8 cellular contexts compared by ENCODE assay signal in genomic region chr5:83472508-83473343, GRCh38. TPM values are rescaled to one million over a fixed set of nuclear protein-coding genes. Genes with fewer than 3 reads are reported as not detected.
DNase-seq lines count a peak whose midpoint lies in the region; ATAC-seq, FAIRE-seq and TF ChIP-seq lines count a peak whose summit lies in the region.

No MANE protein-coding gene starts in this region.

- FAIRE-seq in GM12891 (lab: Jason Lieb, UNC), result peak; percentile 38

- peak; percentile 34 for DNase-seq in 8988T
- DNase-seq in GM12891 (ENCODE audit: insufficient read length, low spot score), result peak; percentile 32
- DNase-seq in NOMO-1 treated with dmso at 0.1 percent for 144 hours (lab: John Stamatoyannopoulos, UW; ENCODE audit: unreplicated experiment), result peak; percentile 29
- DNase-seq in mammary epithelial cell, result peak; percentile 27
- peak; percentile 37 for DNase-seq in kidney tubule cell (ENCODE audit: low spot score)
- no peak for DNase-seq in NK-92 (lab: John Stamatoyannopoulos, UW; ENCODE audit: unreplicated experiment)

- no peaks in the 10 kb centered on the region for H3K36me3 Mint-ChIP-seq in stimulated activated naive CD8-positive, alpha-beta T cell treated with anti-CD3 and anti-CD28 coated beads, Interleukin-15, Interleukin-2, amounts not matched to agents 100 ng/mL and 50 ng/mL, for 24 hours (ENCODE audit: low read depth)

- no peaks in the 10 kb centered on the region for H3K9me3 ChIP-seq in mammary epithelial cell (replicated peaks; ENCODE audit: insufficient read depth, low read length)

- CTCF ChIA-PET in mammary epithelial cell (lab: Charles Lee; ENCODE audit: low non-redundant PET), result interaction anchor here (0.5 to 0.9 kb wide), 10 partner anchors 11 to 1924 kb away, joined by 3 to 10 read pairs (median 4); partner anchors contain the start of gene XRCC4

- in situ Hi-C loops in mammary epithelial cell (cut with MboI; ENCODE audit: low sequenced_read_pairs in 2 of 2), result loop anchor here in 1 of 2 donors (10.0 to 25.0 kb wide), 2 partner anchors 828 to 1110 kb away; no protein-coding TSS in a partner anchor

- peak overlapping the region; percentile 98 for H2AFZ ChIP-seq in mammary epithelial cell (ENCODE audit: low read depth, low read length)

- peak overlapping the region; percentile 100 for H3K4me2 ChIP-seq in mammary epithelial cell (ENCODE audit: insufficient read depth, low read depth, low read length)

- peaks cover 28% of the 10 kb centered on the region for H3K4me1 ChIP-seq in mammary epithelial cell (ENCODE audit: insufficient read depth, low read length)

- H3K27ac ChIP-seq in mammary epithelial cell (ENCODE audit: insufficient read depth, low read depth, low read length), result peak overlapping the region; percentile 96

- dilution Hi-C loops in mammary epithelial cell (cut with HindIII; ENCODE audit: low sequenced_read_pairs), result no loop called here

- no peaks in the 10 kb centered on the region for H4K20me1 ChIP-seq in mammary epithelial cell (ENCODE audit: insufficient read depth, low read length)

- intact Hi-C loops in mammary epithelial cell (cut with micrococcal nuclease), result loop anchor here (1.0 to 5.0 kb wide), 9 partner anchors 42 to 1122 kb away; partner anchors contain the start of genes TMEM167A and XRCC4

- TF ChIP-seq CTCF in mammary epithelial cell (conservative IDR thresholded peaks at IDR 0.05 in 1 of 2, IDR thresholded peaks at IDR 0.05 in 1 of 2; ENCODE audit: extremely low read depth in 1 of 2, insufficient read depth in 1 of 2, low read depth in 1 of 2, low read length in 2 of 2), result no peak

- H3K79me2 ChIP-seq in mammary epithelial cell (ENCODE audit: insufficient read depth, low read length), result peaks cover 4% of the 10 kb centered on the region

- TF ChIP-seq POLR2A in GM12891 (IDR thresholded peaks at IDR 0.05; ENCODE audit: low read depth, low read length), result no peak

- no peak overlapping the region for H3K27ac Mint-ChIP-seq in stimulated activated naive CD8-positive, alpha-beta T cell treated with anti-CD3 and anti-CD28 coated beads, Interleukin-15, Interleukin-2, amounts not matched to agents 100 ng/mL and 50 ng/mL, for 24 hours

- H3K4me3 Mint-ChIP-seq in stimulated activated naive CD8-positive, alpha-beta T cell treated with anti-CD3 and anti-CD28 coated beads, Interleukin-15, Interleukin-2, amounts not matched to agents 100 ng/mL and 50 ng/mL, for 24 hours, result peak overlapping the region; percentile 89

- ATAC-seq in HG02798 (IDR thresholded peaks at IDR 0.05; ENCODE audit: poor library complexity, unreplicated experiment), result peak; percentile 47

- no peaks in the 10 kb centered on the region for H3K9me3 Mint-ChIP-seq in stimulated activated naive CD8-positive, alpha-beta T cell treated with anti-CD3 and anti-CD28 coated beads, Interleukin-15, Interleukin-2, amounts not matched to agents 100 ng/mL and 50 ng/mL, for 24 hours

- 0% methylated on average over 24 of the region's 54 CpGs for WGBS in mammary epithelial cell (ENCODE audit: low coverage, missing lambda C conversion rate)

- peaks cover 86% of the 10 kb centered on the region for H3K27me3 Mint-ChIP-seq in stimulated activated naive CD8-positive, alpha-beta T cell treated with anti-CD3 and anti-CD28 coated beads, Interleukin-15, Interleukin-2, amounts not matched to agents 100 ng/mL and 50 ng/mL, for 24 hours

- H3K36me3 ChIP-seq in mammary epithelial cell (ENCODE audit: insufficient read depth, low read length), result no peaks in the 10 kb centered on the region

- peaks cover 3% of the 10 kb centered on the region for H3K27me3 ChIP-seq in mammary epithelial cell (ENCODE audit: insufficient read depth, low read length)

- H3K9ac ChIP-seq in mammary epithelial cell (ENCODE audit: insufficient read depth, low read length), result peak overlapping the region; percentile 57

- peak overlapping the region; percentile 59 to 68 (median 68) for H3K4me3 ChIP-seq in mammary epithelial cell (replicated peaks in 1 of 3; ENCODE audit: insufficient read depth in 1 of 3, low read depth in 2 of 3, low read length in 3 of 3)

- peaks cover 32% of the 10 kb centered on the region for H3K4me1 Mint-ChIP-seq in stimulated activated naive CD8-positive, alpha-beta T cell treated with anti-CD3 and anti-CD28 coated beads, Interleukin-15, Interleukin-2, amounts not matched to agents 100 ng/mL and 50 ng/mL, for 24 hours (ENCODE audit: low read depth)

- BruUV-seq in mammary epithelial cell (replicated peaks; lab: Mats Ljungman, UMichigan), result no TSS peak

TF ChIP-seq in GM12891, 5 proteins besides CTCF, POLR2A, EP300 and RAD21:
- no peak for TF ChIP-seq TAF1 (IDR thresholded peaks at IDR 0.05; ENCODE audit: low read depth, low read length)
- TF ChIP-seq POLR2AphosphoS5 (IDR thresholded peaks at IDR 0.05; ENCODE audit: low read depth, low read length), result no peak
- no peak for TF ChIP-seq POU2F2 (IDR thresholded peaks at IDR 0.05; ENCODE audit: low read depth, low read length)
TF ChIP-seq in GM12891: peak in this region for 0.

RNA-seq across cellular contexts. Expression of gene VCAN, which starts 1.2 kb away (rescaled TPM):
- 1.4 TPM for polyA plus RNA-seq in GM12891 (2012; ENCODE audit: low read depth, missing spikeins)
- 100 to 1,000 TPM in 1 of 2 donors, 10 to 100 TPM in 1; 82.9 to 234 TPM for total RNA-seq in mammary epithelial cell
- polyA plus RNA-seq in mammary epithelial cell, result 28.7 TPM
- polyA minus RNA-seq in mammary epithelial cell, result 73.9 TPM
